In the genomic region with DNA sequence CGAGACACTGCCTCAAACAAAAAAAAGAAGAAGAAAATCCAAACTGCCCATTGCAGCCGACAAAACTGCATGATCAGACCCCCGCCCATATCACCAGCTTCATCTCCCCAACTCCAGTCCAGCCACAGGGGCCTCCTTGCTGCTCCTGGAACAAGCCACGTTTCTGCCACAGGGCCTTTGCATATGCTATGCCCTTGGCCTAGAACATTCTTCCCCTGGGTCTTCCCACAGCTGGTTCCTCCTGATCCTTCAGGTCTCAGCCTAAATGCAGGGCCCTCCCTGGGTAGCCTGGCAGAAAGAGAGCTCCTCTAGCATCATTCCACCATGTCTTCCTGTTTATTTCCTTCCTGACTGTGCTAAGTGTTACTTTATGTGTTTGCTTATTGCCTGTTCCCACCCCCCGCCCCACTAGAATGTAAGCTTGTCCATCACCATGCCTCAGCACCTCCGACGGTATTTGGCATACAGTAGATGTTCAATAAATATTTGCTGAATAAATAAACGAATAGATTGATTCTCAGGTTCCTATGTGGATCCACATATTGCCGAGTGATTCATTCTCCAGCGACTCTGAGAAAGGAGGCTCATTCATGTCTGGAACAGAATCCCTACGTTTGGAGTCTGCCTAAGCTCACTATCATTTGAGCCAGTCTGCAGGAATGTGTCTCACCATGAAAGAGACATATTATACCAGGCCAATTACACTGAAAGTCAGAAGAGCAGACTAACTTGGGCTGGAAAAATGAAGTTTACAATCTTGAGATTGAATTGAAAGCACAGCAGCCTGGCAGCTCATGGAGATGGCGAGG, we compare ENCODE assay signal across 16 cellular contexts. TPM values are rescaled to one million over a fixed set of nuclear protein-coding genes. Genes with fewer than 3 reads are reported as not detected.
DNase-seq lines count a peak whose midpoint lies in the region; ATAC-seq and TF ChIP-seq lines count a peak whose summit lies in the region.
"Had no signal": no experiment of that assay in that cellular context is flagged by ENCODE, and none has a peak within 500 bp of the region (broad histone marks: within the 10 kb centered on the region; RNA-seq: fewer than 3 reads in every experiment).

No MANE protein-coding gene starts in this region.

- H3K4me3 Mint-ChIP-seq in CD8-positive, alpha-beta memory T cell, result no peak overlapping the region
- no peak overlapping the region for H3K4me3 Mint-ChIP-seq in chondrocyte (ENCODE audit: unreplicated experiment)

- H2BK5ac ChIP-seq in trophoblast cell (ENCODE audit: low read depth, low read length, poor library complexity), result no peak overlapping the region

- peaks cover 21% of the 10 kb centered on the region for H3K4me1 ChIP-seq in CD8-positive, alpha-beta memory T cell (ENCODE audit: insufficient read depth, low read length)
- H3K4me1 ChIP-seq in PC-3 (ENCODE audit: insufficient read depth, low read length) (peaks cover 25% of the 10 kb centered on the region), trophoblast cell (ENCODE audit: control insufficient read depth in 1 of 2, insufficient read depth in 2 of 2, low read length in 2 of 2) (peaks cover 3 to 10% of the 10 kb centered on the region in 2 experiments)

- POLR2A ChIA-PET in CD8-positive, alpha-beta memory T cell (lab: Charles Lee), result no interaction called here
- POLR2A ChIA-PET in PC-3 (lab: Charles Lee; ENCODE audit: unreplicated experiment), result no interaction called here

- no peak overlapping the region for H3K14ac ChIP-seq in trophoblast cell (ENCODE audit: low read length)

- DNase-seq in CD8-positive, alpha-beta memory T cell, result no peak
- DNase-seq in PC-3 (peak; percentile 74), chondrocyte (ENCODE audit: low spot score) (no peak), trophoblast cell (no peak), D341Med (ENCODE audit: low spot score) (no peak), GM10266 (ENCODE audit: extremely low spot score) (no peak)
- no peak for DNase-seq in stimulated activated naive CD4-positive, alpha-beta T cell (lab: John Stamatoyannopoulos, UW)
- DNase-seq: activated CD4-positive, alpha-beta T cell treated with anti-CD3 and anti-CD28 coated beads, Interleukin-2, amount 50 U/mL, for 4 hours; aorta; dermis blood vessel endothelial cell; heart right ventricle; midbrain; NCI-H1417 treated with DMSO at 0.1 percent for 48 hours; NCI-H446 treated with DMSO at 0.1 percent for 48 hours; small intestine had no signal

- H3K27ac ChIP-seq in CD8-positive, alpha-beta memory T cell (ENCODE audit: low read depth, low read length), result no peak overlapping the region
- peak overlapping the region; percentile 92 for H3K27ac ChIP-seq in PC-3 (ENCODE audit: low read length)
- peak overlapping the region; percentile 27 for H3K27ac ChIP-seq in trophoblast cell (ENCODE audit: low read depth, low read length)
- H3K27ac ChIP-seq: heart right ventricle had no signal

- H4K12ac ChIP-seq in trophoblast cell (ENCODE audit: low read depth, low read length), result no peak overlapping the region

- WGBS in trophoblast cell (ENCODE audit: extremely low coverage, insufficient coverage, insufficient read length), result no CpG with 5 or more reads among the region's 12 CpGs

- no peaks in the 10 kb centered on the region for H3K9me3 ChIP-seq in CD8-positive, alpha-beta memory T cell (ENCODE audit: low read length)
- H3K9me3 ChIP-seq in PC-3 (ENCODE audit: low read length) (no peaks in the 10 kb centered on the region), trophoblast cell (ENCODE audit: insufficient read depth, low read depth, low read length) (no peaks in the 10 kb centered on the region)
- H3K9me3 ChIP-seq: esophagus muscularis mucosa, heart right ventricle had no signal

- TF ChIP-seq CTCF in PC-3 (conservative IDR thresholded peaks at IDR 0.05; ENCODE audit: low read depth, low read length) (no peak), chondrocyte (IDR thresholded peaks at IDR 0.05) (no peak), GM10266 (IDR thresholded peaks at IDR 0.05; ENCODE audit: control insufficient read depth, insufficient read depth, low read depth, missing control alignments) (no peak)

- CTCF ChIA-PET in CD8-positive, alpha-beta memory T cell (lab: Charles Lee), result interaction anchor here (1.0 kb wide), 1 partner anchor 15 kb away, joined by 3 read pairs; no protein-coding TSS in a partner anchor
- CTCF ChIA-PET in PC-3 (lab: Charles Lee), result interaction anchor here (0.6 kb wide), 1 partner anchor 414 kb away, joined by 8 read pairs; no protein-coding TSS in a partner anchor

- H2BK120ac ChIP-seq in trophoblast cell (ENCODE audit: insufficient read depth, low read length, poor library complexity), result no peak overlapping the region

- H2BK12ac ChIP-seq in trophoblast cell (ENCODE audit: low read length), result no peak overlapping the region

- no peaks in the 10 kb centered on the region for H3K27me3 Mint-ChIP-seq in CD8-positive, alpha-beta memory T cell
- H3K27me3 Mint-ChIP-seq in chondrocyte (ENCODE audit: low read depth), result no peaks in the 10 kb centered on the region

- intact Hi-C loops in PC-3 (cut with micrococcal nuclease), result loop anchor here (5.0 kb wide), 1 partner anchor 99 kb away; no protein-coding TSS in a partner anchor

- H4K8ac ChIP-seq in trophoblast cell (ENCODE audit: low read depth, low read length), result no peak overlapping the region

- H3K36me3 ChIP-seq in CD8-positive, alpha-beta memory T cell (ENCODE audit: insufficient read depth, low read length), result peaks cover 16% of the 10 kb centered on the region
- H3K36me3 ChIP-seq in PC-3 (ENCODE audit: low read depth, low read length) (no peaks in the 10 kb centered on the region), trophoblast cell (ENCODE audit: control insufficient read depth in 1 of 2, insufficient read depth in 2 of 2, low read length in 2 of 2) (peaks cover 0 to 4% of the 10 kb centered on the region in 2 experiments)
- H3K36me3 ChIP-seq: esophagus muscularis mucosa had no signal

- H3K9ac ChIP-seq in PC-3 (ENCODE audit: low read length) (peak overlapping the region; percentile 73), trophoblast cell (ENCODE audit: low read length) (no peak overlapping the region)

- no peak overlapping the region for H3K18ac ChIP-seq in trophoblast cell (ENCODE audit: low read length)

- ATAC-seq in PC-3, result no peak
- ATAC-seq: heart right ventricle had no signal

- H2AFZ ChIP-seq in PC-3 (ENCODE audit: low read length) (no peak overlapping the region), trophoblast cell (ENCODE audit: insufficient read depth, low read length, poor library complexity) (no peak overlapping the region)

- H3K79me1 ChIP-seq in trophoblast cell (ENCODE audit: low read length), result no peaks in the 10 kb centered on the region

- BruUV-seq in PC-3 (replicated peaks; lab: Mats Ljungman, UMichigan), result no TSS peak

- H3K79me2 ChIP-seq in PC-3 (ENCODE audit: low read length), result no peaks in the 10 kb centered on the region
- no peaks in the 10 kb centered on the region for H3K79me2 ChIP-seq in trophoblast cell (ENCODE audit: control insufficient read depth, insufficient read depth, low read length, poor library complexity)

- peak overlapping the region; percentile 83 for H3K4me2 ChIP-seq in PC-3 (ENCODE audit: low read length)
- H3K4me2 ChIP-seq in trophoblast cell (ENCODE audit: low read length), result no peak overlapping the region

- no peak overlapping the region for H3K4ac ChIP-seq in trophoblast cell (ENCODE audit: low read depth, low read length)

- H3K23ac ChIP-seq in trophoblast cell (ENCODE audit: low read length), result no peak overlapping the region

- peaks cover 15 to 78% (median 19%) of the 10 kb centered on the region in 3 donors for H3K36me3 Mint-ChIP-seq in CD8-positive, alpha-beta memory T cell
- H3K36me3 Mint-ChIP-seq in chondrocyte (ENCODE audit: low read depth), result no peaks in the 10 kb centered on the region

- H3F3A ChIP-seq in PC-3 (ENCODE audit: low read length, unreplicated experiment), result peaks cover 9% of the 10 kb centered on the region

- H3K9me2 ChIP-seq in PC-3 (replicated peaks; ENCODE audit: low read length), result no peaks in the 10 kb centered on the region

- H3K27ac Mint-ChIP-seq in CD8-positive, alpha-beta memory T cell, result peak overlapping the region; percentile 8 to 78 (median 60)
- H3K27ac Mint-ChIP-seq in chondrocyte (ENCODE audit: unreplicated experiment), result peak overlapping the region; percentile 98

- no peak overlapping the region for H4K91ac ChIP-seq in trophoblast cell (ENCODE audit: low read depth, low read length)

- H3K4me1 Mint-ChIP-seq in CD8-positive, alpha-beta memory T cell, result peaks cover 73 to 94% (median 91%) of the 10 kb centered on the region in 3 donors
- peaks cover 50% of the 10 kb centered on the region for H3K4me1 Mint-ChIP-seq in chondrocyte (ENCODE audit: low read depth)

- H3K27me3 ChIP-seq in CD8-positive, alpha-beta memory T cell (ENCODE audit: insufficient read depth, low read length, poor library complexity, severe bottlenecking), result no peaks in the 10 kb centered on the region
- H3K27me3 ChIP-seq in PC-3 (ENCODE audit: low read length), result no peaks in the 10 kb centered on the region
- no peaks in the 10 kb centered on the region for H3K27me3 ChIP-seq in trophoblast cell (ENCODE audit: insufficient read depth, low read length)
- H3K27me3 ChIP-seq: esophagus muscularis mucosa, heart right ventricle had no signal

- H2AK5ac ChIP-seq in trophoblast cell (ENCODE audit: low read length), result no peak overlapping the region

- no peaks in the 10 kb centered on the region for H3K9me3 Mint-ChIP-seq in CD8-positive, alpha-beta memory T cell
- H3K9me3 Mint-ChIP-seq in chondrocyte (ENCODE audit: low read depth), result no peaks in the 10 kb centered on the region

- H3K4me3 ChIP-seq in CD8-positive, alpha-beta memory T cell (ENCODE audit: low read length), result no peak overlapping the region
- H3K4me3 ChIP-seq in PC-3 (ENCODE audit: low read length), result peak overlapping the region; percentile 63; the same call in 1 of the 2 replicates
- no peak overlapping the region for H3K4me3 ChIP-seq in trophoblast cell (ENCODE audit: low read depth, low read length)
- H3K4me3 ChIP-seq: heart right ventricle had no signal

- H4K20me1 ChIP-seq in PC-3 (ENCODE audit: low read length), result no peaks in the 10 kb centered on the region

RNA-seq across cellular contexts. Expression of gene NFATC2, which starts 56.1 kb away (rescaled TPM):
- 10 to 100 TPM; 63.0 to 64.4 TPM for total RNA-seq in CD8-positive, alpha-beta memory T cell
- polyA plus RNA-seq in CD8-positive, alpha-beta memory T cell, result 52.1 TPM
- total RNA-seq in PC-3 (2014; rRNA removed), result 12.4 and 12.9 TPM in 2 replicates
- total RNA-seq in chondrocyte, result 2.0 to 2.6 TPM (median 2.2 TPM) in 3 replicates
- polyA plus RNA-seq in trophoblast cell (2013), result 6.7 and 7.6 TPM in 2 replicates
